8 cellular contexts compared by ENCODE assay signal in genomic region chr4:8409271-8410065, GRCh38. TPM values are rescaled to one million over a fixed set of nuclear protein-coding genes. Genes with fewer than 3 reads are reported as not detected.
DNase-seq lines count a peak whose midpoint lies in the region; ATAC-seq lines count a peak whose summit lies in the region.

No MANE protein-coding gene starts in this region.

- H3K9me3 Mint-ChIP-seq in activated CD4-positive, alpha-beta T cell treated with anti-CD3 and anti-CD28 coated beads, Interleukin-2, amount 10 ng/mL, durations not matched to agents 24 days and 14 days: no peaks in the 10 kb centered on the region

- no peaks in the 10 kb centered on the region for H3K27me3 Mint-ChIP-seq in activated CD4-positive, alpha-beta T cell treated with anti-CD3 and anti-CD28 coated beads, Interleukin-2, amount 10 ng/mL, durations not matched to agents 24 days and 14 days

- intact Hi-C loops in activated CD4-positive, alpha-beta T cell treated with anti-CD3 and anti-CD28 coated beads, Interleukin-2, amount 10 ng/mL, durations not matched to agents 24 days and 14 days (cut with micrococcal nuclease): no loop called here

- H3K36me3 ChIP-seq in H7 (replicated peaks; ENCODE audit: control insufficient read depth, insufficient read depth, low read length): peaks cover 2% of the 10 kb centered on the region

- no peak for ATAC-seq in HG03139 (IDR thresholded peaks at IDR 0.05; ENCODE audit: unreplicated experiment)
- no peak for ATAC-seq in HG02852 (IDR thresholded peaks at IDR 0.05; ENCODE audit: unreplicated experiment)

- peaks cover 18% of the 10 kb centered on the region for H3K36me3 Mint-ChIP-seq in activated CD4-positive, alpha-beta T cell treated with anti-CD3 and anti-CD28 coated beads, Interleukin-2, amount 10 ng/mL, durations not matched to agents 24 days and 14 days (ENCODE audit: low read depth)

- H3K4me3 Mint-ChIP-seq in activated CD4-positive, alpha-beta T cell treated with anti-CD3 and anti-CD28 coated beads, Interleukin-2, amount 10 ng/mL, durations not matched to agents 24 days and 14 days: no peak overlapping the region

- peak overlapping the region; percentile 29 for H3K27ac Mint-ChIP-seq in activated CD4-positive, alpha-beta T cell treated with anti-CD3 and anti-CD28 coated beads, Interleukin-2, amount 10 ng/mL, durations not matched to agents 24 days and 14 days

- no peaks in the 10 kb centered on the region for H3K27me3 ChIP-seq in H7 (ENCODE audit: control insufficient read depth, insufficient read depth, low read length)

- no peak overlapping the region for H3K4me3 ChIP-seq in H7 (ENCODE audit: insufficient read depth, low read depth, low read length)

- DNase-seq in DMS53 (lab: John Stamatoyannopoulos, UW) (peak; percentile 26), DMS53 treated with DMSO at 0.1 percent for 48 hours (lab: John Stamatoyannopoulos, UW; ENCODE audit: unreplicated experiment) (no peak), fibroblast of gingiva (ENCODE audit: low read depth) (peak; percentile 26), H7 (no peak)
- peak; percentile 85 for DNase-seq in activated CD4-positive, alpha-beta T cell treated with anti-CD3 and anti-CD28 coated beads, Interleukin-2, amount 10 ng/mL, durations not matched to agents 24 days and 14 days
- DNase-seq in stimulated activated CD8-positive, alpha-beta memory T cell treated with anti-CD3 and anti-CD28 coated beads, Interleukin-7, amount 100 ng/mL, for 1 hour (ENCODE audit: low read depth in 2 of 2): peak; percentile 29 to 55

- peaks cover 17% of the 10 kb centered on the region for H3K4me1 Mint-ChIP-seq in activated CD4-positive, alpha-beta T cell treated with anti-CD3 and anti-CD28 coated beads, Interleukin-2, amount 10 ng/mL, durations not matched to agents 24 days and 14 days

RNA-seq across cellular contexts. Expression of gene ACOX3, which starts 31.1 kb away (rescaled TPM):
- total RNA-seq in activated CD4-positive, alpha-beta T cell treated with anti-CD3 and anti-CD28 coated beads, Interleukin-2, amount 10 ng/mL, durations not matched to agents 24 days and 14 days: 20.5 and 23.0 TPM in 2 replicates
- 24.4 and 40.8 TPM in 2 replicates for total RNA-seq in H7 (2014; rRNA removed; shearing (Covaris generic))

RNA-seq across cellular contexts. Expression of gene TRMT44, which starts 31.1 kb away (rescaled TPM):
- total RNA-seq in activated CD4-positive, alpha-beta T cell treated with anti-CD3 and anti-CD28 coated beads, Interleukin-2, amount 10 ng/mL, durations not matched to agents 24 days and 14 days: 35.7 and 38.5 TPM in 2 replicates
- 35.5 and 42.2 TPM in 2 replicates for total RNA-seq in H7 (2014; rRNA removed; shearing (Covaris generic))

Comparison
In these comparisons a context has a peak if more than half of its experiments do, and no peak if none do; other contexts are left out.
1. DNase-seq: peak in DMS53 (single experiment), activated CD4-positive, alpha-beta T cell treated with anti-CD3 and anti-CD28 coated beads, Interleukin-2, amount 10 ng/mL, durations not matched to agents 24 days and 14 days (single experiment), fibroblast of gingiva (single experiment) and stimulated activated CD8-positive, alpha-beta memory T cell treated with anti-CD3 and anti-CD28 coated beads, Interleukin-7, amount 100 ng/mL, for 1 hour (2 of 2); none in DMS53 treated with DMSO at 0.1 percent for 48 hours (single experiment) and H7 (single experiment).